Comparison of ENCODE assay signal across 10 cellular contexts in the genomic region with DNA sequence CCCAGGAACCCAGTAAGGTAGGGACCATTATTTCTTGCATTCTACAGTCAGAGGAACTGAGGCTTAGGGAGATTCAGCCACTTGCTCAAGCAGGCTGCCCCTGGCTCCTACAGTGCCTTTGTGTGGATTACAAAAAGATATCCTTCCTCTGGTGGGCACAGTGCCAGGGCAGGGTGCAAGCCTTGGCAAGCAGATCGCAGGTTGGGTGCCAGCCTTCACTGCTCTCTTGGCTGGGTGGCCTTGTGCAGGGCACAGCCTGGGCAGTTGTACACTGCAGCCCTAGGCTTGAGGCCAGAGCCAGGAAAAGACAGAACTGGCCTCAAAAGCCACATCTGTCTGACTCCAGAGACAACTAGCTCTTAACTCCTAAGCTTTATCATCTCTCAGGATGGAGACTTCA. TPM values are rescaled to one million over a fixed set of nuclear protein-coding genes. Genes with fewer than 3 reads are reported as not detected.
DNase-seq lines count a peak whose midpoint lies in the region; ATAC-seq, FAIRE-seq and TF ChIP-seq lines count a peak whose summit lies in the region.
"Had no signal": no experiment of that assay in that cellular context is flagged by ENCODE, and none has a peak within 500 bp of the region (broad histone marks: within the 10 kb centered on the region; RNA-seq: fewer than 3 reads in every experiment).

No MANE protein-coding gene starts in this region.

- POLR2A ChIA-PET in H1 (lab: Charles Lee; ENCODE audit: partially characterized antibody), result no interaction called here

- no peaks in the 10 kb centered on the region for H3K79me2 ChIP-seq in H1 (ENCODE audit: control insufficient read depth in 1 of 2, insufficient read depth in 2 of 2, low read length in 2 of 2)
- H3K79me2 ChIP-seq in GM23338 (replicated peaks; ENCODE audit: insufficient read depth), result no peaks in the 10 kb centered on the region

- TF ChIP-seq POLR2A in H1 (IDR thresholded peaks at IDR 0.05; ENCODE audit: control extremely low read depth in 1 of 2, low read depth in 2 of 2, low read length in 2 of 2) (no peak), H54 (IDR thresholded peaks at IDR 0.05; ENCODE audit: low read depth, low read length) (no peak)

- TF ChIP-seq EP300 in H1 (IDR thresholded peaks at IDR 0.05; ENCODE audit: borderline replicate concordance in 1 of 2, low read depth in 2 of 2, low read length in 2 of 2), result no peak

- H2BK120ac ChIP-seq in H1 (replicated peaks; ENCODE audit: low read depth, low read length), result no peak overlapping the region

- no peak overlapping the region for H3K4me3 ChIP-seq in H1 (ENCODE audit: extremely low read depth in 1 of 4, insufficient read depth in 2 of 4, low read depth in 3 of 4, low read length in 4 of 4)
- no peak overlapping the region for H3K4me3 ChIP-seq in GM23338

- H3K79me1 ChIP-seq in H1 (ENCODE audit: low read depth, low read length), result no peaks in the 10 kb centered on the region

- no peak overlapping the region for H2BK5ac ChIP-seq in H1 (ENCODE audit: low read depth, low read length)

- H3K4ac ChIP-seq in H1 (replicated peaks; ENCODE audit: insufficient read length, low read depth, low read length), result no peak overlapping the region

- no peak overlapping the region for H3K18ac ChIP-seq in H1 (ENCODE audit: extremely low read depth, low read length)

- no peak overlapping the region for H3K23ac ChIP-seq in H1 (ENCODE audit: insufficient read length)

- no CpG with 5 or more reads among the region's 1 CpG for WGBS in H1 (ENCODE audit: extremely low coverage in 1 of 2, insufficient coverage in 1 of 2, insufficient read length in 1 of 2, insufficient replicate concordance in 2 of 2, low coverage in 1 of 2, low lambda C conversion rate in 2 of 2, missing lambda C conversion rate in 1 of 2), 2 experiments

- 0 out of 2 replicates have a peak overlapping the region, but pooled peaks have one; percentile 21 for H2BK15ac ChIP-seq in H1 (ENCODE audit: low read length)

- H3K9me3 ChIP-seq in H1 (ENCODE audit: insufficient read depth in 2 of 2, low read depth in 1 of 2, low read length in 1 of 2), result no peaks in the 10 kb centered on the region

- H3K9me3 Mint-ChIP-seq in activated CD8-positive, alpha-beta memory T cell treated with anti-CD3 and anti-CD28 coated beads, Interleukin-2, amount 10 ng/mL, durations not matched to agents 7 days and 5 days (ENCODE audit: low read depth), result no peaks in the 10 kb centered on the region
- no peaks in the 10 kb centered on the region for H3K9me3 Mint-ChIP-seq in stimulated activated effector memory CD8-positive, alpha-beta T cell treated with anti-CD3 and anti-CD28 coated beads, Interleukin-12 subunit alpha, Interleukin-12 subunit beta, amount 100 ng/mL, for 72 hours
- no peaks in the 10 kb centered on the region for H3K9me3 Mint-ChIP-seq in GM23338

- H3K14ac ChIP-seq in H1 (ENCODE audit: insufficient read length), result no peak overlapping the region

- no peak overlapping the region for H3K56ac ChIP-seq in H1 (replicated peaks; ENCODE audit: insufficient read length, low read depth, low read length)

- no peak overlapping the region for H2AK5ac ChIP-seq in H1 (ENCODE audit: low read depth, low read length)

- H3K36me3 ChIP-seq in H1 (ENCODE audit: control insufficient read depth in 2 of 4, insufficient read depth in 4 of 4, low read length in 3 of 4) (no peaks in the 10 kb centered on the region), GM23338 (ENCODE audit: insufficient read depth) (no peaks in the 10 kb centered on the region)

- TF ChIP-seq CTCF in H1 (IDR thresholded peaks at IDR 0.05; ENCODE audit: control extremely low read depth in 1 of 3, insufficient read depth in 1 of 3, low read depth in 1 of 3, low read length in 3 of 3) (no peak), GM23338 (conservative IDR thresholded peaks at IDR 0.05; ENCODE audit: low read depth in 2 of 2) (no peak)

- no peak overlapping the region for H4K8ac ChIP-seq in H1 (ENCODE audit: extremely low read depth, insufficient read depth, low read length)

- no peak for ATAC-seq in activated CD8-positive, alpha-beta memory T cell treated with anti-CD3 and anti-CD28 coated beads, Interleukin-2, amount 10 ng/mL, durations not matched to agents 7 days and 5 days
- no peak for ATAC-seq in stimulated activated effector memory CD8-positive, alpha-beta T cell treated with anti-CD3 and anti-CD28 coated beads, Interleukin-12 subunit alpha, Interleukin-12 subunit beta, amount 100 ng/mL, for 72 hours
- ATAC-seq in HG02588 (IDR thresholded peaks at IDR 0.05; ENCODE audit: unreplicated experiment) (no peak), GM23338 (no peak)

- H3K27me3 Mint-ChIP-seq in activated CD8-positive, alpha-beta memory T cell treated with anti-CD3 and anti-CD28 coated beads, Interleukin-2, amount 10 ng/mL, durations not matched to agents 7 days and 5 days, result no peaks in the 10 kb centered on the region
- H3K27me3 Mint-ChIP-seq in GM23338 (ENCODE audit: insufficient read depth, low read depth, poor library complexity), result peaks cover 3% of the 10 kb centered on the region

- H4K91ac ChIP-seq in H1 (replicated peaks; ENCODE audit: insufficient read length, low read length), result no peak overlapping the region

- H2AFZ ChIP-seq in H1 (ENCODE audit: low read length) (no peak overlapping the region), GM23338 (no peak overlapping the region)

- H3K4me2 ChIP-seq in H1 (ENCODE audit: insufficient read depth in 1 of 2, low read depth in 2 of 2, low read length in 2 of 2) (no peak overlapping the region), GM23338 (no peak overlapping the region)

- H3K4me1 Mint-ChIP-seq in activated CD8-positive, alpha-beta memory T cell treated with anti-CD3 and anti-CD28 coated beads, Interleukin-2, amount 10 ng/mL, durations not matched to agents 7 days and 5 days, result peaks cover 100% of the 10 kb centered on the region
- H3K4me1 Mint-ChIP-seq in stimulated activated effector memory CD8-positive, alpha-beta T cell treated with anti-CD3 and anti-CD28 coated beads, Interleukin-12 subunit alpha, Interleukin-12 subunit beta, amount 100 ng/mL, for 72 hours, result peaks cover 99% of the 10 kb centered on the region
- H3K4me1 Mint-ChIP-seq in GM23338, result peaks cover 8% of the 10 kb centered on the region

- peak overlapping the region; percentile 85 for H3K27ac Mint-ChIP-seq in activated CD8-positive, alpha-beta memory T cell treated with anti-CD3 and anti-CD28 coated beads, Interleukin-2, amount 10 ng/mL, durations not matched to agents 7 days and 5 days
- peak overlapping the region; percentile 98 for H3K27ac Mint-ChIP-seq in stimulated activated effector memory CD8-positive, alpha-beta T cell treated with anti-CD3 and anti-CD28 coated beads, Interleukin-12 subunit alpha, Interleukin-12 subunit beta, amount 100 ng/mL, for 72 hours
- no peak overlapping the region for H3K27ac Mint-ChIP-seq in GM23338

- no peaks in the 10 kb centered on the region for H3F3A ChIP-seq in GM23338 (replicated peaks; ENCODE audit: low read depth)

- peaks cover 0 to 3% (median 0%) of the 10 kb centered on the region in 4 experiments; a peak in 1 of 7 replicates for H3K27me3 ChIP-seq in H1 (replicated peaks in 1 of 4; ENCODE audit: control insufficient read depth in 3 of 4, extremely low read depth in 1 of 4, insufficient read depth in 3 of 4, low read length in 3 of 4)
- no peaks in the 10 kb centered on the region for H3K27me3 ChIP-seq in GM23338 (ENCODE audit: insufficient read depth)

- H4K5ac ChIP-seq in H1 (ENCODE audit: insufficient read length, low read depth, low read length), result no peak overlapping the region

- H4K20me1 ChIP-seq in H1 (replicated peaks in 1 of 2; ENCODE audit: control insufficient read depth in 1 of 2, insufficient read depth in 2 of 2, low read length in 2 of 2), result no peaks in the 10 kb centered on the region
- no peaks in the 10 kb centered on the region for H4K20me1 ChIP-seq in GM23338 (replicated peaks; ENCODE audit: insufficient read depth)

- H3K4me1 ChIP-seq in H1 (replicated peaks in 1 of 4; ENCODE audit: control insufficient read depth in 3 of 4, insufficient read depth in 4 of 4, low read length in 3 of 4), result no peaks in the 10 kb centered on the region
- peaks cover 7% of the 10 kb centered on the region; the same call in 1 of the 2 replicates for H3K4me1 ChIP-seq in GM23338 (ENCODE audit: insufficient read depth)

- no peak for DNase-seq in activated CD8-positive, alpha-beta memory T cell treated with anti-CD3 and anti-CD28 coated beads, Interleukin-2, amount 10 ng/mL, durations not matched to agents 7 days and 5 days
- no peak for DNase-seq in activated CD8-positive, alpha-beta memory T cell treated with anti-CD3 and anti-CD28 coated beads for 24 hours
- DNase-seq in NCI-H1092 treated with DMSO at 0.1 percent for 48 hours (lab: John Stamatoyannopoulos, UW), result peak; percentile 26
- no peak for DNase-seq in H1 (ENCODE audit: low read depth in 1 of 2, low spot score in 2 of 2)
- DNase-seq in stimulated activated effector memory CD8-positive, alpha-beta T cell treated with anti-CD3 and anti-CD28 coated beads, Interleukin-12 subunit alpha, Interleukin-12 subunit beta, amount 100 ng/mL, for 72 hours (ENCODE audit: low spot score in 2 of 2), result no peak
- no peak for DNase-seq in GM23338 (ENCODE audit: low spot score)
- no peak for DNase-seq in H54 (ENCODE audit: insufficient read length, low spot score)
- DNase-seq: DMS79, OCI-M1 had no signal

- no peak for TF ChIP-seq RAD21 in H1 (IDR thresholded peaks at IDR 0.05 in 1 of 2, conservative IDR thresholded peaks at IDR 0.05 in 1 of 2; ENCODE audit: low read depth in 2 of 2, low read length in 2 of 2)

- H2BK20ac ChIP-seq in H1 (ENCODE audit: low read length), result no peak overlapping the region

- FAIRE-seq in H1 (lab: Jason Lieb, UNC) (no peak), H54 (lab: Jason Lieb, UNC) (no peak)

- peaks cover 6% of the 10 kb centered on the region; the same call in 1 of the 2 replicates for H3K9me2 ChIP-seq in GM23338 (ENCODE audit: insufficient read depth)

- CTCF ChIA-PET in activated CD8-positive, alpha-beta memory T cell treated with anti-CD3 and anti-CD28 coated beads, Interleukin-2, amount 10 ng/mL, durations not matched to agents 7 days and 5 days (lab: Charles Lee), result interaction anchor here (1.4 to 1.7 kb wide), 2 partner anchors 14 to 16 kb away, joined by 3 to 4 read pairs; partner anchors contain the start of gene DOCK2
- CTCF ChIA-PET in H1 (lab: Charles Lee; ENCODE audit: partially characterized antibody), result interaction anchor here (0.8 kb wide), 1 partner anchor 419 kb away, joined by 3 read pairs; no protein-coding TSS in a partner anchor

- no peak overlapping the region for H2BK12ac ChIP-seq in H1 (ENCODE audit: low read depth, low read length)

- H3K36me3 Mint-ChIP-seq in activated CD8-positive, alpha-beta memory T cell treated with anti-CD3 and anti-CD28 coated beads, Interleukin-2, amount 10 ng/mL, durations not matched to agents 7 days and 5 days, result peaks cover 60% of the 10 kb centered on the region
- peaks cover 65% of the 10 kb centered on the region for H3K36me3 Mint-ChIP-seq in stimulated activated effector memory CD8-positive, alpha-beta T cell treated with anti-CD3 and anti-CD28 coated beads, Interleukin-12 subunit alpha, Interleukin-12 subunit beta, amount 100 ng/mL, for 72 hours
- no peaks in the 10 kb centered on the region for H3K36me3 Mint-ChIP-seq in GM23338 (ENCODE audit: low read depth)

- H3K23me2 ChIP-seq in H1 (ENCODE audit: low read depth, low read length), result no peaks in the 10 kb centered on the region

- H3K27ac ChIP-seq in H1 (ENCODE audit: low read depth, low read length) (no peak overlapping the region), GM23338 (ENCODE audit: low read depth) (no peak overlapping the region)

- H3K4me3 Mint-ChIP-seq in activated CD8-positive, alpha-beta memory T cell treated with anti-CD3 and anti-CD28 coated beads, Interleukin-2, amount 10 ng/mL, durations not matched to agents 7 days and 5 days, result no peak overlapping the region
- H3K4me3 Mint-ChIP-seq in stimulated activated effector memory CD8-positive, alpha-beta T cell treated with anti-CD3 and anti-CD28 coated beads, Interleukin-12 subunit alpha, Interleukin-12 subunit beta, amount 100 ng/mL, for 72 hours, result peak overlapping the region; percentile 72
- H3K4me3 Mint-ChIP-seq in GM23338, result no peak overlapping the region

- no peak overlapping the region for H3K9ac ChIP-seq in H1 (replicated peaks in 1 of 4; ENCODE audit: extremely low read depth in 1 of 4, low read depth in 3 of 4, low read length in 3 of 4)

RNA-seq across cellular contexts. Expression of gene DOCK2, which starts 15.0 kb away (rescaled TPM):
- total RNA-seq in activated CD8-positive, alpha-beta memory T cell treated with anti-CD3 and anti-CD28 coated beads, Interleukin-2, amount 10 ng/mL, durations not matched to agents 7 days and 5 days, result 100 to 1,000 TPM; 271 to 321 TPM
- total RNA-seq in H1 (2021; fragmentation: NEBNext Ultra II Directional; extraction: Animal tissue kit (Norgen Biotek cat#: 25700)), result 5.7 and 8.5 TPM in 2 replicates
- polyA plus RNA-seq in H1 (2011; rRNA removed) (3.2 and 3.9 TPM in 2 replicates), GM23338 (2016; fragmentation: Nextera tagmentation; extraction: Ambion mirVana) (3.7 and 5.5 TPM in 2 replicates)
- polyA plus RNA-seq in H1 (2011; cell fraction: cytosol; rRNA removed), result 3.6 TPM
- polyA plus RNA-seq in H1 (2011; cell fraction: nucleus; rRNA removed), result 5.9 TPM
- polyA plus RNA-seq in H1 (2012, experiment 1 of 2), result 3.1 to 6.1 TPM (median 4.7 TPM) in 4 replicates
- 0.22 TPM for polyA plus RNA-seq in H1 (2012, experiment 2 of 2)
- polyA plus RNA-seq in H1 (2013, experiment 1 of 2), result 1.9 TPM
- polyA plus RNA-seq in H1 (2013, experiment 2 of 2), result 2.0 TPM
- 17.8 and 19.8 TPM in 2 replicates for polyA minus RNA-seq in H1 (2011; rRNA and poly(A)+ RNA removed)
- polyA minus RNA-seq in H1 (2011; cell fraction: cytosol; rRNA and poly(A)+ RNA removed), result 2.3 TPM
- polyA minus RNA-seq in H1 (2011; cell fraction: nucleus; rRNA and poly(A)+ RNA removed), result 21.1 TPM
- total RNA-seq in GM23338 (2014; rRNA removed; shearing (Covaris generic)), result 9.4 and 19.4 TPM in 2 replicates

Comparison
In these comparisons a context has a peak if more than half of its experiments do, and no peak if none do; other contexts are left out.
1. RNA of gene DOCK2, which starts 15.0 kb away (total RNA-seq): 271 to 321 TPM in activated CD8-positive, alpha-beta memory T cell treated with anti-CD3 and anti-CD28 coated beads, Interleukin-2, amount 10 ng/mL, durations not matched to agents 7 days and 5 days; 9.4 to 19.4 TPM in GM23338 and 5.7 to 8.5 TPM in H1; every median in the first group is over 10 times any median in the second.